In genomic region chr4:67730511-67730910, GRCh38 we compare ENCODE assay signal across 19 cellular contexts. TPM values are rescaled to one million over a fixed set of nuclear protein-coding genes. Genes with fewer than 3 reads are reported as not detected.
"Had no signal": no experiment of that assay in that cellular context is flagged by ENCODE, and none has a peak within 500 bp of the region (broad histone marks: within the 10 kb centered on the region; RNA-seq: fewer than 3 reads in every experiment).

No MANE protein-coding gene starts in this region.

RNA-seq across cellular contexts. Expression of gene GNRHR, which starts 23.7 kb away (rescaled TPM):
- total RNA-seq: activated naive CD4-positive, alpha-beta T cell treated with anti-CD3 and anti-CD28 coated beads for 36 hours; activated naive CD4-positive, alpha-beta T cell treated with anti-CD3 and anti-CD28 coated beads, Interleukin-2, amount 50 U/mL, for 72 hours; activated naive CD8-positive, alpha-beta T cell treated with anti-CD3 and anti-CD28 coated beads for 36 hours; activated naive CD8-positive, alpha-beta T cell treated with anti-CD3 and anti-CD28 coated beads, Interleukin-2, amount 10 ng/mL, durations not matched to agents 7 days and 5 days; activated T-cell treated with anti-CD3 and anti-CD28 coated beads, Interleukin-2, amount 50 U/mL, for 4 hours; activated T-cell treated with anti-CD3 and anti-CD28 coated beads, Interleukin-2, amount 50 U/mL, for 72 hours; activated T-helper 1 cell treated with anti-CD3 and anti-CD28 coated beads, Interleukin-12 subunit alpha, Interleukin-12 subunit beta, Interleukin-2, Interleukin-4 antibody, amounts not matched to agents 30 ng/mL and 10 ng/mL and 1 ng/mL, durations not matched to agents 14 hours and 24 hours and 36 hours; activated T-helper 17 cell treated with anti-CD3 and anti-CD28 coated beads, Interleukin-2, amount 50 U/mL, for 72 hours; activated T-helper 2 cell treated with anti-CD3 and anti-CD28 coated beads, Interferon-gamma antibody, Interleukin-2, Interleukin-4, amounts not matched to agents 10 μg/mL and 5 μg/mL and 100 μg/mL, durations not matched to agents 14 hours and 24 hours and 36 hours; aorta; ascending aorta; astrocyte; body of pancreas; breast epithelium; cardiac muscle cell; cardiac septum; cerebellum; chondrocyte had no signal
- polyA plus RNA-seq: adipose tissue, aorta had no signal
